In genomic region chr19:37507167-37507464, GRCh38 we compare ENCODE assay signal across 8 cellular contexts. TPM values are rescaled to one million over a fixed set of nuclear protein-coding genes. Genes with fewer than 3 reads are reported as not detected.
DNase-seq lines count a peak whose midpoint lies in the region; ATAC-seq and TF ChIP-seq lines count a peak whose summit lies in the region.

No MANE protein-coding gene starts in this region.

- no peak for ATAC-seq in HG02884 (IDR thresholded peaks at IDR 0.05; ENCODE audit: unreplicated experiment)

- peaks cover 21% of the 10 kb centered on the region for H3K79me2 ChIP-seq in Loucy (ENCODE audit: insufficient read depth, low read length)

- no peaks in the 10 kb centered on the region for H3K9me2 ChIP-seq in Loucy (replicated peaks; ENCODE audit: low read depth, low read length)

- H3K27me3 ChIP-seq in Loucy (ENCODE audit: insufficient read depth, low read length, poor library complexity, severe bottlenecking) (no peaks in the 10 kb centered on the region), esophagus (ENCODE audit: control insufficient read depth in 1 of 2, insufficient read depth in 2 of 2, low read length in 2 of 2) (no peaks in the 10 kb centered on the region), neutrophil (peaks cover 8% of the 10 kb centered on the region)

- no peak for TF ChIP-seq CTCF in AG04449 (IDR thresholded peaks at IDR 0.05; ENCODE audit: insufficient read depth, low read length, missing control alignments)
- TF ChIP-seq CTCF in Loucy (conservative IDR thresholded peaks at IDR 0.05; ENCODE audit: low read length) = no peak
- no peak for TF ChIP-seq CTCF in neutrophil (IDR thresholded peaks at IDR 0.05)

- H3K36me3 ChIP-seq in Loucy (ENCODE audit: insufficient read depth, low read length) (peaks cover 3% of the 10 kb centered on the region; the same call in 1 of the 2 replicates), esophagus (ENCODE audit: control insufficient read depth in 2 of 2, insufficient read depth in 2 of 2, low read length in 1 of 2) (no peaks in the 10 kb centered on the region), neutrophil (no peaks in the 10 kb centered on the region)

- H2AFZ ChIP-seq in Loucy (ENCODE audit: low read length) = peak overlapping the region; percentile 96

- CTCF ChIA-PET in AG04449 (lab: Yijun Ruan, JAX) = no interaction called here

- no peaks in the 10 kb centered on the region for H3K9me3 ChIP-seq in Loucy (ENCODE audit: insufficient read depth, low read depth, low read length)
- peaks cover 0 to 3% of the 10 kb centered on the region in 2 donors for H3K9me3 ChIP-seq in esophagus (ENCODE audit: control insufficient read depth in 2 of 2, insufficient read depth in 1 of 2, low read depth in 1 of 2, low read length in 1 of 2)
- H3K9me3 ChIP-seq in neutrophil = peaks cover 32% of the 10 kb centered on the region

- peak overlapping the region; percentile 79 for H3K4me2 ChIP-seq in Loucy (ENCODE audit: low read depth, low read length, poor library complexity, severe bottlenecking)

- H3K4me3 ChIP-seq in AG04449 (ENCODE audit: low read depth, low read length) (peak overlapping the region; percentile 65), Loucy (ENCODE audit: low read length, poor library complexity, severe bottlenecking) (peak overlapping the region; percentile 86), esophagus (ENCODE audit: low read depth in 1 of 2, low read length in 2 of 2) (peak overlapping the region; percentile 77 to 91), neutrophil (ENCODE audit: low read depth in 1 of 2, low read length in 1 of 2) (peak overlapping the region; percentile 43 to 64)

- peak overlapping the region; percentile 96 to 99 for H3K27ac ChIP-seq in esophagus (ENCODE audit: low read depth in 2 of 2, low read length in 1 of 2)
- no peak overlapping the region for H3K27ac ChIP-seq in neutrophil

- H3F3A ChIP-seq in Loucy (ENCODE audit: low read depth) = no peaks in the 10 kb centered on the region

- POLR2A ChIA-PET in AG04449 (lab: Yijun Ruan, JAX) = no interaction called here

- WGBS in esophagus, 2 donors = 2 to 3% methylated on average over 9 of the region's 9 CpGs

- no peaks in the 10 kb centered on the region for H4K20me1 ChIP-seq in Loucy (ENCODE audit: insufficient read depth, low read length, poor library complexity, severe bottlenecking)

- peak overlapping the region; percentile 90 for H3K9ac ChIP-seq in Loucy (ENCODE audit: low read depth, low read length, poor library complexity, severe bottlenecking)

- H3K4me1 ChIP-seq in Loucy (ENCODE audit: insufficient read depth, low read length, poor library complexity, severe bottlenecking) (peaks cover 18% of the 10 kb centered on the region), esophagus (ENCODE audit: control insufficient read depth in 2 of 2, insufficient read depth in 2 of 2, low read length in 1 of 2) (no peaks in the 10 kb centered on the region), neutrophil (ENCODE audit: control insufficient read depth in 1 of 2, insufficient read depth in 1 of 2, low read depth in 1 of 2, low read length in 1 of 2) (peaks cover 14 to 17% of the 10 kb centered on the region in 2 experiments)

- DNase-seq in AG04449 (ENCODE audit: low read depth, low spot score) (no peak), HUDEP-2 (lab: John Stamatoyannopoulos, UW; ENCODE audit: unreplicated experiment in 76 of 76) (no peak), NCI-H2081 (lab: John Stamatoyannopoulos, UW) (no peak)
- no peak for DNase-seq in NK-92 treated with Interleukin-12 subunit alpha and Interleukin-12 subunit beta, amount 100 ng/mL, for 24 hours (lab: John Stamatoyannopoulos, UW)

RNA-seq across cellular contexts. Expression of gene ZNF793, which starts 0.4 kb away (rescaled TPM):
- polyA plus RNA-seq in esophagus = 1 to 10 TPM; 1.7 to 4.1 TPM

RNA-seq across cellular contexts. Expression of gene ZNF570, which starts 38.0 kb away (rescaled TPM):
- polyA plus RNA-seq in esophagus = under 1 TPM; 0.69 to 0.71 TPM

RNA-seq across cellular contexts. Expression of gene ZNF569, which starts 39.9 kb away (rescaled TPM):
- polyA plus RNA-seq in esophagus = 1 to 10 TPM in 1 of 2 donors, under 1 TPM in 1; 0.89 to 1.1 TPM
